In the genomic region with DNA sequence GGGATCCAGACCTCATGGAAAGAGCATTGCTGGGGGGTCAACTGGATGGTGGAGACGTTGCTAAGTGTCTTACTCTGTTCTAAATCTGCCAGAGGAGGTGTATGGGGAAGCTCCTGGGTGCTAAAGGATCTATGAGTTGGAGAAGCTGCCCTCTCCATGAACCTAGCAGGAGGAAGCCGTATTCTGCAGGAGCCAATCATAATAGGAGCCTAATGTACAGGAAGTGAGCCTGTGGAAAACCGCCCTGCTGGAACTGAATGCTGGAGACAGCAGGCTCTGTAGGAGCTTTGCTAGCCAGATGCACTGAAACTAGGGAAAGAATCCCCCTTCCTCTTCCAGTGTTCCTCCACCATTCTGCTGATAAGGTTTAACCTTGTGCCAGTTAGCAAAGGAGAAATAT, we compare ENCODE assay signal across 14 cellular contexts. TPM values are rescaled to one million over a fixed set of nuclear protein-coding genes. Genes with fewer than 3 reads are reported as not detected.
A peak's percentile ranks its signal among the peaks of the same experiment; 100 is the strongest.
DNase-seq lines count a peak whose midpoint lies in the region; ATAC-seq and TF ChIP-seq lines count a peak whose summit lies in the region.
"Had no signal": no experiment of that assay in that cellular context is flagged by ENCODE, and none has a peak within 500 bp of the region (broad histone marks: within the 10 kb centered on the region; RNA-seq: fewer than 3 reads in every experiment).

No MANE protein-coding gene starts in this region.

- RAD21 ChIA-PET in HCT116 (lab: Charles Lee; ENCODE audit: low non-redundant PET in 1 of 2, low total read pairs in 2 of 2, uncharacterized antibody in 2 of 2, unreplicated experiment in 2 of 2) = no interaction called here

- peaks cover 91% of the 10 kb centered on the region for H3K79me2 ChIP-seq in HCT116 (ENCODE audit: insufficient read depth, low read length)

- H4K20me1 ChIP-seq in HCT116 (ENCODE audit: insufficient read depth) = 0 out of 2 replicates have a peak, but pooled peaks cover 3% of the 10 kb centered on the region

- H3K9me3 Mint-ChIP-seq in CD4-positive, alpha-beta memory T cell = no peaks in the 10 kb centered on the region
- H3K9me3 Mint-ChIP-seq: activated naive CD8-positive, alpha-beta T cell treated with anti-CD3 and anti-CD28 coated beads, Interleukin-2, amount 10 ng/mL, durations not matched to agents 7 days and 5 days had no signal

- BruUV-seq in HCT116 (replicated peaks; lab: Mats Ljungman, UMichigan) = no TSS peak

- H3K4me3 ChIP-seq in CD4-positive, alpha-beta memory T cell (ENCODE audit: low read length in 2 of 2) = no peak overlapping the region
- H3K4me3 ChIP-seq in HCT116 (replicated peaks in 1 of 2; ENCODE audit: low read depth in 1 of 2, low read length in 2 of 2) (no peak overlapping the region), colonic mucosa (no peak overlapping the region)
- H3K4me3 ChIP-seq: thoracic aorta had no signal

- H3K27me3 Mint-ChIP-seq in CD4-positive, alpha-beta memory T cell = no peaks in the 10 kb centered on the region
- H3K27me3 Mint-ChIP-seq: activated naive CD8-positive, alpha-beta T cell treated with anti-CD3 and anti-CD28 coated beads, Interleukin-2, amount 10 ng/mL, durations not matched to agents 7 days and 5 days had no signal

- peak overlapping the region in 4 of 7 donors; percentile 8 to 69 (median 52) for H3K27ac Mint-ChIP-seq in CD4-positive, alpha-beta memory T cell
- H3K27ac Mint-ChIP-seq: activated naive CD8-positive, alpha-beta T cell treated with anti-CD3 and anti-CD28 coated beads, Interleukin-2, amount 10 ng/mL, durations not matched to agents 7 days and 5 days had no signal

- H3K4me1 ChIP-seq in CD4-positive, alpha-beta memory T cell (ENCODE audit: insufficient read depth, low read length) = peaks cover 57% of the 10 kb centered on the region
- H3K4me1 ChIP-seq in HCT116 (ENCODE audit: control insufficient read depth in 1 of 2, insufficient read depth in 2 of 2, low read length in 2 of 2) (peaks cover 0 to 6% of the 10 kb centered on the region in 2 experiments; a peak in 1 of 4 replicates), colonic mucosa (no peaks in the 10 kb centered on the region)

- H2AFZ ChIP-seq in HCT116 (ENCODE audit: low read depth, low read length, poor library complexity, severe bottlenecking) = no peak overlapping the region

- H3K4me3 Mint-ChIP-seq in CD4-positive, alpha-beta memory T cell = peak overlapping the region in 1 of 8 donors; percentile 11
- H3K4me3 Mint-ChIP-seq: activated naive CD8-positive, alpha-beta T cell treated with anti-CD3 and anti-CD28 coated beads, Interleukin-2, amount 10 ng/mL, durations not matched to agents 7 days and 5 days had no signal

- H3K9ac ChIP-seq in HCT116 (ENCODE audit: low read length) = no peak overlapping the region
- H3K9ac ChIP-seq in colonic mucosa (ENCODE audit: low read depth in 2 of 2, low read length in 2 of 2) = no peak overlapping the region

- CTCF ChIA-PET in CD4-positive, alpha-beta memory T cell (lab: Charles Lee; ENCODE audit: partially characterized antibody) = interaction anchor here (0.6 to 1.0 kb wide), 3 partner anchors 11 to 340 kb away, joined by 3 read pairs; a partner anchor contains a TSS
- CTCF ChIA-PET in HCT116 (lab: Charles Lee) = no interaction called here

- POLR2A ChIA-PET in CD4-positive, alpha-beta memory T cell (lab: Charles Lee; ENCODE audit: partially characterized antibody) = interaction anchor here (1.0 to 5.4 kb wide), 4 partner anchors 10 to 32 kb away, joined by 3 to 22 read pairs (median 9); a partner anchor contains a TSS
- POLR2A ChIA-PET in HCT116 (lab: Charles Lee) = interaction anchor here (0.9 to 1.4 kb wide), 2 partner anchors 11 to 13 kb away, joined by 3 to 4 read pairs; a partner anchor contains a TSS

- ATAC-seq in HCT116 (peak; percentile 58; the same call in 1 of the 2 replicates), left lobe of liver (peak; percentile 58), HG03571 (IDR thresholded peaks at IDR 0.05; ENCODE audit: unreplicated experiment) (no peak), GM18861 (IDR thresholded peaks at IDR 0.05; ENCODE audit: unreplicated experiment) (no peak)

- no peak overlapping the region for H3K27ac ChIP-seq in CD4-positive, alpha-beta memory T cell (ENCODE audit: low read depth, low read length)
- H3K27ac ChIP-seq in HCT116 (ENCODE audit: low read depth, low read length) (no peak overlapping the region), colonic mucosa (no peak overlapping the region)
- H3K27ac ChIP-seq: epithelial cell of prostate, thoracic aorta, VCaP had no signal

- no peak overlapping the region for H3K4me2 ChIP-seq in HCT116 (ENCODE audit: low read length)

- intact Hi-C loops in CD4-positive, alpha-beta memory T cell (cut with micrococcal nuclease) = no loop called here
- intact Hi-C loops in HCT116 (cut with micrococcal nuclease) (no loop called here), colonic mucosa (cut with DNase I) (no loop called here)

- no peak for TF ChIP-seq RAD21 in HCT116 (IDR thresholded peaks at IDR 0.05; ENCODE audit: low read depth)

- TF ChIP-seq CTCF in HCT116 (IDR thresholded peaks at IDR 0.05 in 2 of 3, conservative IDR thresholded peaks at IDR 0.05 in 1 of 3; ENCODE audit: borderline replicate concordance in 1 of 3, insufficient read depth in 1 of 3, low read depth in 2 of 3, low read length in 2 of 3) = no peak
- TF ChIP-seq CTCF in colonic mucosa (IDR thresholded peaks at IDR 0.05) = no peak

- H3K36me3 ChIP-seq in CD4-positive, alpha-beta memory T cell (ENCODE audit: insufficient read depth, low read length) = no peaks in the 10 kb centered on the region
- H3K36me3 ChIP-seq in HCT116 (ENCODE audit: control insufficient read depth in 1 of 2, insufficient read depth in 2 of 2, low read length in 2 of 2) (0 out of 4 replicates have a peak, but pooled peaks cover 2 to 5% of the 10 kb centered on the region in 2 experiments), colonic mucosa (no peaks in the 10 kb centered on the region)

- peaks cover 34 to 64% (median 51%) of the 10 kb centered on the region in 4 donors for H3K4me1 Mint-ChIP-seq in CD4-positive, alpha-beta memory T cell

- DNase-seq in CD4-positive, alpha-beta memory T cell = no peak
- DNase-seq in HCT116 (ENCODE audit: low read depth, low spot score) (no peak), amniotic epithelial cell (ENCODE audit: low read depth) (peak; percentile 34), left lobe of liver (ENCODE audit: low spot score) (no peak), NCI-H1436 (lab: John Stamatoyannopoulos, UW) (no peak), colonic mucosa (no peak)
- DNase-seq: activated naive CD8-positive, alpha-beta T cell treated with anti-CD3 and anti-CD28 coated beads, Interleukin-2, amount 10 ng/mL, durations not matched to agents 7 days and 5 days; NCI-H1048 had no signal

- no peaks in the 10 kb centered on the region for H3K9me2 ChIP-seq in HCT116 (ENCODE audit: insufficient read depth)

- no peaks in the 10 kb centered on the region for H3K27me3 ChIP-seq in CD4-positive, alpha-beta memory T cell (ENCODE audit: insufficient read depth, low read length)
- no peaks in the 10 kb centered on the region for H3K27me3 ChIP-seq in HCT116 (ENCODE audit: insufficient read depth, low read length)
- no peaks in the 10 kb centered on the region for H3K27me3 ChIP-seq in colonic mucosa

- H3K36me3 Mint-ChIP-seq in CD4-positive, alpha-beta memory T cell = peaks cover 29 to 31% of the 10 kb centered on the region in 2 donors

- TF ChIP-seq POLR2A in HCT116 (IDR thresholded peaks at IDR 0.05; ENCODE audit: borderline replicate concordance, extremely low read depth, insufficient read depth, insufficient read length) = no peak

- H3K9me3 ChIP-seq in CD4-positive, alpha-beta memory T cell (ENCODE audit: control insufficient read depth in 1 of 2, low read length in 2 of 2) = no peaks in the 10 kb centered on the region
- H3K9me3 ChIP-seq in HCT116 (ENCODE audit: control insufficient read depth in 1 of 2, insufficient read depth in 1 of 2, low read depth in 1 of 2, low read length in 2 of 2) (no peaks in the 10 kb centered on the region), colonic mucosa (no peaks in the 10 kb centered on the region)
- H3K9me3 ChIP-seq: thoracic aorta had no signal

TF ChIP-seq in HCT116, 20 proteins besides CTCF, POLR2A, EP300 and RAD21 (continues in another document):
- TF ChIP-seq YY1 (IDR thresholded peaks at IDR 0.05; ENCODE audit: extremely low read depth, insufficient replicate concordance, low read depth, low read length) (no peak), EZH2 (IDR thresholded peaks at IDR 0.05) (no peak), SP1 (IDR thresholded peaks at IDR 0.05; ENCODE audit: low read depth) (no peak), SRF (IDR thresholded peaks at IDR 0.05; ENCODE audit: low read depth) (no peak)
- TF ChIP-seq, protein P1, sequence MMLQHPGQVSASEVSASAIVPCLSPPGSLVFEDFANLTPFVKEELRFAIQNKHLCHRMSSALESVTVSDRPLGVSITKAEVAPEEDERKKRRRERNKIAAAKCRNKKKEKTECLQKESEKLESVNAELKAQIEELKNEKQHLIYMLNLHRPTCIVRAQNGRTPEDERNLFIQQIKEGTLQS (IDR thresholded peaks at IDR 0.05) = no peak

RNA-seq across cellular contexts. Expression of a gene that starts 10.9 kb away (rescaled TPM):
- 10 to 100 TPM; 59.4 to 61.7 TPM for total RNA-seq in CD4-positive, alpha-beta memory T cell
- 10 to 100 TPM; 33.9 to 60.7 TPM for polyA plus RNA-seq in CD4-positive, alpha-beta memory T cell
- total RNA-seq in HCT116 (2021; ENCODE audit: unreplicated experiment) (18.6 TPM), left lobe of liver (4.6 TPM), colonic mucosa (10 to 100 TPM; 13.4 to 15.8 TPM)
- 2.7 and 4.6 TPM in 2 replicates for polyA plus RNA-seq in HCT116 (2012)

RNA-seq across cellular contexts. Expression of a gene that starts 20.9 kb away (rescaled TPM):
- 10 to 100 TPM; 62.0 to 72.2 TPM for total RNA-seq in CD4-positive, alpha-beta memory T cell
- 10 to 100 TPM in 1 of 2 donors, 1 to 10 TPM in 1; 4.1 to 10.1 TPM for polyA plus RNA-seq in CD4-positive, alpha-beta memory T cell
- 53.6 TPM for total RNA-seq in HCT116 (2021; ENCODE audit: unreplicated experiment)
- 16.8 and 19.6 TPM in 2 replicates for polyA plus RNA-seq in HCT116 (2012)
- 35.1 TPM for total RNA-seq in left lobe of liver
- total RNA-seq in colonic mucosa = 10 to 100 TPM; 17.5 to 30.7 TPM

RNA-seq across cellular contexts. Expression of a gene that starts 53.7 kb away (rescaled TPM):
- not detected for total RNA-seq in CD4-positive, alpha-beta memory T cell
- not detected for polyA plus RNA-seq in CD4-positive, alpha-beta memory T cell
- not detected for total RNA-seq in HCT116 (2021; ENCODE audit: unreplicated experiment)
- not detected in 2 replicates for polyA plus RNA-seq in HCT116 (2012)
- not detected for total RNA-seq in left lobe of liver
- not detected for total RNA-seq in colonic mucosa
- total RNA-seq: activated naive CD8-positive, alpha-beta T cell treated with anti-CD3 and anti-CD28 coated beads, Interleukin-2, amount 10 ng/mL, durations not matched to agents 7 days and 5 days; posterior vena cava; thoracic aorta had no signal

Comparison
In these comparisons a context has a peak if more than half of its experiments do, and no peak if none do; other contexts are left out.
1. ATAC-seq: peak in HCT116 (single experiment) and left lobe of liver (single experiment); none in HG03571 (single experiment) and GM18861 (single experiment).